15 cellular contexts compared by ENCODE assay signal in genomic region chr12:175759-176158, GRCh38. TPM values are rescaled to one million over a fixed set of nuclear protein-coding genes. Genes with fewer than 3 reads are reported as not detected.
"Had no signal": no experiment of that assay in that cellular context is flagged by ENCODE, and none has a peak within 500 bp of the region (broad histone marks: within the 10 kb centered on the region; RNA-seq: fewer than 3 reads in every experiment).

No MANE protein-coding gene starts in this region.

- H3K27ac Mint-ChIP-seq: activated CD4-positive, alpha-beta T cell treated with anti-CD3 and anti-CD28 coated beads for 36 hours; activated CD8-positive, alpha-beta T cell treated with anti-CD3 and anti-CD28 coated beads for 36 hours; dendritic cell treated with granulocyte-macrophage colony-stimulating factor and Interleukin-4, amounts not matched to agents 40 ng/mL and 50 ng/mL, for 4 days had no signal

- ATAC-seq: activated CD4-positive, alpha-beta T cell treated with anti-CD3 and anti-CD28 coated beads for 36 hours; activated CD8-positive, alpha-beta T cell treated with anti-CD3 and anti-CD28 coated beads for 36 hours; gastroesophageal sphincter had no signal

- H3K4me3 Mint-ChIP-seq: activated CD4-positive, alpha-beta T cell treated with anti-CD3 and anti-CD28 coated beads for 36 hours; activated CD8-positive, alpha-beta T cell treated with anti-CD3 and anti-CD28 coated beads for 36 hours; central memory CD8-positive, alpha-beta T cell; dendritic cell treated with granulocyte-macrophage colony-stimulating factor and Interleukin-4, amounts not matched to agents 40 ng/mL and 50 ng/mL, for 4 days; natural killer cell had no signal

- H3K36me3 ChIP-seq: gastroesophageal sphincter, prostate gland, sigmoid colon, suprapubic skin had no signal

- H3K4me1 ChIP-seq: prostate gland had no signal

- H3K4me1 Mint-ChIP-seq: activated CD4-positive, alpha-beta T cell treated with anti-CD3 and anti-CD28 coated beads for 36 hours had no signal

- H3K4me3 ChIP-seq: gastroesophageal sphincter, prostate gland, sigmoid colon, suprapubic skin had no signal

- H3K27ac ChIP-seq: gastroesophageal sphincter, prostate gland, suprapubic skin had no signal

- H3K36me3 Mint-ChIP-seq: natural killer cell had no signal

- H3K9me3 Mint-ChIP-seq: activated CD8-positive, alpha-beta T cell treated with anti-CD3 and anti-CD28 coated beads for 36 hours; central memory CD8-positive, alpha-beta T cell; dendritic cell treated with granulocyte-macrophage colony-stimulating factor and Interleukin-4, amounts not matched to agents 40 ng/mL and 50 ng/mL, for 4 days; natural killer cell had no signal

- H3K9me3 ChIP-seq: gastroesophageal sphincter, prostate gland, sigmoid colon, suprapubic skin had no signal

- DNase-seq: activated CD4-positive, alpha-beta T cell treated with anti-CD3 and anti-CD28 coated beads for 36 hours; activated CD8-positive, alpha-beta T cell treated with anti-CD3 and anti-CD28 coated beads for 36 hours; activated naive CD4-positive, alpha-beta T cell treated with Interleukin-2 at 50 U/mL for 16 hours; natural killer cell; occipital lobe; sigmoid colon; stimulated activated CD4-positive, alpha-beta T cell treated with anti-CD3 and anti-CD28 coated beads, Interleukin-12 subunit alpha, Interleukin-12 subunit beta, amount 100 ng/mL, for 4 hours; stimulated activated naive CD4-positive, alpha-beta T cell treated with Interleukin-2 at 50 U/mL for 16 hours; T1000 had no signal

RNA-seq across cellular contexts. Expression of gene SLC6A12, which starts 38.2 kb away (rescaled TPM):
- total RNA-seq: activated CD8-positive, alpha-beta T cell treated with anti-CD3 and anti-CD28 coated beads for 36 hours; epithelial cell of proximal tubule had no signal
